37 cellular contexts compared by ENCODE assay signal in genomic region chr7:16774294-16774693, GRCh38. TPM values are rescaled to one million over a fixed set of nuclear protein-coding genes. Genes with fewer than 3 reads are reported as not detected.
"Had no signal": no experiment of that assay in that cellular context is flagged by ENCODE, and none has a peak within 500 bp of the region (broad histone marks: within the 10 kb centered on the region; RNA-seq: fewer than 3 reads in every experiment).

No MANE protein-coding gene starts in this region.

- H3K9me2 ChIP-seq: SK-N-SH had no signal

- H3K4me3 ChIP-seq: MG63, Peyer's patch, SJSA1 had no signal

- H3K27me3 ChIP-seq: brain microvascular endothelial cell, MG63, Peyer's patch, SJSA1 had no signal

- H3K9ac ChIP-seq: SK-N-SH had no signal

- H3K4me3 Mint-ChIP-seq: activated CD4-positive, alpha-beta memory T cell treated with anti-CD3 and anti-CD28 coated beads for 36 hours; activated naive CD8-positive, alpha-beta T cell treated with anti-CD3 and anti-CD28 coated beads for 36 hours; activated T-cell treated with anti-CD3 and anti-CD28 coated beads, Interleukin-2, amount 50 U/mL, for 72 hours; activated T-helper 17 cell treated with anti-CD3 and anti-CD28 coated beads, Interleukin-2, amount 50 U/mL, for 72 hours; T-helper 1 cell treated with Interleukin-12 subunit alpha and Interleukin-12 subunit beta and Interleukin-4 antibody, amounts not matched to agents 30 μg/mL and 1 μg/mL, for 36 hours; T-helper 2 cell treated with Interferon-gamma antibody and Interleukin-4, amounts not matched to agents 5 μg/mL and 100 μg/mL, for 36 hours; WTC11 had no signal

- H3K9me3 Mint-ChIP-seq: activated CD4-positive, alpha-beta memory T cell treated with anti-CD3 and anti-CD28 coated beads for 36 hours; activated naive CD8-positive, alpha-beta T cell treated with anti-CD3 and anti-CD28 coated beads for 36 hours; activated T-cell treated with anti-CD3 and anti-CD28 coated beads, Interleukin-2, amount 50 U/mL, for 72 hours; activated T-helper 17 cell treated with anti-CD3 and anti-CD28 coated beads, Interleukin-2, amount 50 U/mL, for 72 hours; T-helper 1 cell treated with Interleukin-12 subunit alpha and Interleukin-12 subunit beta and Interleukin-4 antibody, amounts not matched to agents 30 μg/mL and 1 μg/mL, for 36 hours; T-helper 2 cell treated with Interferon-gamma antibody and Interleukin-4, amounts not matched to agents 5 μg/mL and 100 μg/mL, for 36 hours; WTC11 had no signal

- H3K36me3 Mint-ChIP-seq: activated CD4-positive, alpha-beta memory T cell treated with anti-CD3 and anti-CD28 coated beads for 36 hours; activated naive CD8-positive, alpha-beta T cell treated with anti-CD3 and anti-CD28 coated beads for 36 hours; WTC11 had no signal

- ATAC-seq: activated T-cell treated with anti-CD3 and anti-CD28 coated beads, Interleukin-2, amount 50 U/mL, for 72 hours; activated T-helper 17 cell treated with anti-CD3 and anti-CD28 coated beads, Interleukin-2, amount 50 U/mL, for 72 hours; WTC11 had no signal

- H3K9me3 ChIP-seq: MG63, Peyer's patch, SJSA1, SK-N-SH had no signal

- FAIRE-seq: TTC549 had no signal

- H3K4me2 ChIP-seq: SK-N-SH had no signal

- H3K4me1 ChIP-seq: Peyer's patch had no signal

- H3K36me3 ChIP-seq: brain microvascular endothelial cell, MG63, Peyer's patch, SJSA1 had no signal

- DNase-seq: activated CD4-positive, alpha-beta memory T cell treated with anti-CD3 and anti-CD28 coated beads for 36 hours; activated CD4-positive, alpha-beta T cell treated with anti-CD3 and anti-CD28 coated beads for 4 hours; activated CD4-positive, alpha-beta T cell treated with anti-CD3 and anti-CD28 coated beads, Interleukin-2, amount 50 U/mL, for 1 hour; activated CD4-positive, CD25-positive, alpha-beta regulatory T cell treated with anti-CD3 and anti-CD28 coated beads, Interleukin-2, amount 50 U/mL, for 72 hours; activated effector memory CD4-positive, alpha-beta T cell treated with anti-CD3 and anti-CD28 coated beads, Interleukin-2, amount 50 U/mL, for 16 hours; activated naive CD4-positive, alpha-beta T cell; activated naive CD4-positive, alpha-beta T cell treated with anti-CD3 and anti-CD28 coated beads, Interleukin-2, amount 50 U/mL, for 16 hours; activated naive CD8-positive, alpha-beta T cell treated with anti-CD3 and anti-CD28 coated beads for 36 hours; activated T-cell treated with anti-CD3 and anti-CD28 coated beads, Interleukin-2, amount 50 U/mL, for 1 hour; activated T-cell treated with anti-CD3 and anti-CD28 coated beads, Interleukin-2, amount 50 U/mL, for 72 hours; amniotic stem cell; aorta; brain microvascular endothelial cell; central memory CD4-positive, alpha-beta T cell; Kasumi-1; MG63; NCI-H1092; NCI-H1436 treated with DMSO at 0.1 percent for 48 hours; NCI-H1694 treated with DMSO at 0.1 percent for 48 hours; NCI-H2029; NCI-H2107; NCI-H2171; NCI-H510A; NCI-H526; NCI-H748 treated with DMSO at 0.1 percent for 48 hours; NK-92 treated with Interleukin-12 subunit alpha and Interleukin-12 subunit beta, amount 100 ng/mL, for 24 hours; Peyer's patch; RPMI8226; SHP77 treated with DMSO at 0.1 percent for 48 hours; SK-N-SH had no signal

- H3K27ac Mint-ChIP-seq: activated CD4-positive, alpha-beta memory T cell treated with anti-CD3 and anti-CD28 coated beads for 36 hours; activated naive CD8-positive, alpha-beta T cell treated with anti-CD3 and anti-CD28 coated beads for 36 hours; activated T-cell treated with anti-CD3 and anti-CD28 coated beads, Interleukin-2, amount 50 U/mL, for 72 hours; activated T-helper 17 cell treated with anti-CD3 and anti-CD28 coated beads, Interleukin-2, amount 50 U/mL, for 72 hours; T-helper 1 cell treated with Interleukin-12 subunit alpha and Interleukin-12 subunit beta and Interleukin-4 antibody, amounts not matched to agents 30 μg/mL and 1 μg/mL, for 36 hours; T-helper 2 cell treated with Interferon-gamma antibody and Interleukin-4, amounts not matched to agents 5 μg/mL and 100 μg/mL, for 36 hours; WTC11 had no signal

- H3K4me1 Mint-ChIP-seq: activated naive CD8-positive, alpha-beta T cell treated with anti-CD3 and anti-CD28 coated beads for 36 hours; activated T-helper 17 cell treated with anti-CD3 and anti-CD28 coated beads, Interleukin-2, amount 50 U/mL, for 72 hours had no signal

- H3K27ac ChIP-seq: brain microvascular endothelial cell, Peyer's patch, SJSA1 had no signal

RNA-seq across cellular contexts. Expression of gene AGR2, which starts 30.5 kb away (rescaled TPM):
- total RNA-seq: activated CD4-positive, alpha-beta memory T cell treated with anti-CD3 and anti-CD28 coated beads for 36 hours; activated naive CD8-positive, alpha-beta T cell treated with anti-CD3 and anti-CD28 coated beads for 36 hours; activated T-cell treated with anti-CD3 and anti-CD28 coated beads, Interleukin-2, amount 50 U/mL, for 72 hours; activated T-helper 17 cell treated with anti-CD3 and anti-CD28 coated beads, Interleukin-2, amount 50 U/mL, for 72 hours; aorta; OCI-LY7; SJSA1 had no signal
- polyA plus RNA-seq: SK-N-SH had no signal
